In the genomic region with DNA sequence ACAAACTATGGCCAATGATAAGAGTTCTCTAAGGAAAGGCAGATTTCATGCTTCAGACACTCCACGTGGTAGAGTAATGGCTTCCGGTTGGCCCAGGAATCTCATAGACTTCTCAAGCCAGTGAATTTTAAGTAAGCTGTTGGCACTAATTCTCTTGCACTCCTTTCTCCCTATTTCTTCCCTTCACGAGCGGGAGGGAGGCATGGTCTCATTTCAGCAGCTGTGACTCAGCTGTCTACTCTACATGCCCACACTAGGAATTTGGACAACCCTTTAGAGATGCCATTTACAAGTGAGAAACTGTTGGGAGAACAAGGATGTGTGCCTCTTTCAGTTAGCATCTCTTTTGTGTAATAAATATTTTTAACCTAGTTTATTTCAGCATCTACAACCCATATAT, we compare ENCODE assay signal across 23 cellular contexts.
"Had no signal": no experiment of that assay in that cellular context is flagged by ENCODE, and none has a peak within 500 bp of the region (broad histone marks: within the 10 kb centered on the region; RNA-seq: fewer than 3 reads in every experiment).

No MANE protein-coding gene starts in this region.

- H3K4me3 ChIP-seq: esophagus squamous epithelium, hepatocyte, left lung, mucosa of descending colon, pancreas, right lobe of liver, smooth muscle cell, thoracic aorta, upper lobe of left lung had no signal

- H3K4me1 ChIP-seq: esophagus squamous epithelium, left lung, upper lobe of left lung had no signal

- H3K27me3 ChIP-seq: esophagus squamous epithelium, hepatocyte, left lung, pancreas, right lobe of liver, upper lobe of left lung had no signal

- ATAC-seq: activated CD8-positive, alpha-beta memory T cell treated with anti-CD3 and anti-CD28 coated beads, Interleukin-2, amount 10 ng/mL, durations not matched to agents 7 days and 5 days; activated naive CD8-positive, alpha-beta T cell treated with anti-CD3 and anti-CD28 coated beads, Interleukin-2, amount 50 U/mL, for 24 hours; left lung; mucosa of descending colon; naive thymus-derived CD8-positive, alpha-beta T cell; pancreas; right lobe of liver; stimulated activated effector memory CD8-positive, alpha-beta T cell treated with anti-CD3 and anti-CD28 coated beads, Interleukin-12 subunit alpha, Interleukin-12 subunit beta, amount 100 ng/mL, for 72 hours had no signal

- H3K9me3 ChIP-seq: esophagus squamous epithelium, left lung, mucosa of descending colon, pancreas, right lobe of liver, thoracic aorta, upper lobe of left lung had no signal

- DNase-seq: activated CD4-positive, alpha-beta memory T cell treated with anti-CD3 and anti-CD28 coated beads, Interleukin-2, amount 10 ng/mL, durations not matched to agents 7 days and 5 days; activated CD4-positive, alpha-beta T cell treated with anti-CD3 and anti-CD28 coated beads for 48 hours; activated CD4-positive, CD25-positive, alpha-beta regulatory T cell; activated CD8-positive, alpha-beta memory T cell treated with anti-CD3 and anti-CD28 coated beads, Interleukin-2, amount 10 ng/mL, durations not matched to agents 7 days and 5 days; activated naive CD4-positive, alpha-beta T cell treated with anti-CD3 and anti-CD28 coated beads for 36 hours; activated naive CD8-positive, alpha-beta T cell treated with anti-CD3 and anti-CD28 coated beads, Interleukin-2, amount 50 U/mL, for 24 hours; activated T-cell treated with anti-CD3 and anti-CD28 coated beads, Interleukin-2, amount 50 U/mL, for 24 hours; effector memory CD4-positive, alpha-beta T cell; esophagus squamous epithelium; kidney; left lung; mucosa of descending colon; naive thymus-derived CD8-positive, alpha-beta T cell; pancreas; right lobe of liver; stimulated activated CD4-positive, alpha-beta T cell treated with anti-CD3 and anti-CD28 coated beads, Interleukin-4, amount 100 ng/mL, for 24 hours; T-helper 1 cell; T-helper 9 cell; upper lobe of left lung had no signal

- H3K36me3 ChIP-seq: esophagus squamous epithelium, left lung, pancreas, right lobe of liver, thoracic aorta, upper lobe of left lung had no signal

- H3K27ac ChIP-seq: esophagus squamous epithelium, hepatocyte, left lung, pancreas, right lobe of liver, thoracic aorta, upper lobe of left lung had no signal
